Comparison of ENCODE assay signal across 9 cellular contexts in the genomic region with DNA sequence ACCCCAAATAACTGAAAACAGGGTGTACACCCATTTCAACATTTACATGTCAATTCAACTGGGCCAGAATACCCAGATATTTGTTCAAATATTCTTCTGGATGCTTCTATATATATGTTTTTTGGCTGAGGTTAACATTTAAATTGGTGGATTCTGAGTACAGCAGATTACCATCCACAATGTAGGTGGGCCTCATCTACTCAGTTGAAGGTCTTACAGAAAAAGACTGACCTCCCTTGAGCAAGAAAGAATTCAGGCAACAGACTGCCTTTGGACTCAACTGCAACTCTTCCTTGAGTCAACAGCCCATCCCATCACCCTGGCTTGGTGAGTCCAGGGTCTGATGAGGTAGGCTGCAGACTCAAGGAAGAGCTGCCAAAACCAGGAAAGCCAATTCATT.
"Had no signal": no experiment of that assay in that cellular context is flagged by ENCODE, and none has a peak within 500 bp of the region (broad histone marks: within the 10 kb centered on the region; RNA-seq: fewer than 3 reads in every experiment).

No MANE protein-coding gene starts in this region.

- H3K4me3 ChIP-seq: GM23248, HAP-1 had no signal

- H3K4me1 ChIP-seq: HAP-1 had no signal

- H3K27me3 Mint-ChIP-seq: IgD-negative memory B cell had no signal

- ATAC-seq: HCT116, HepG2 had no signal

- DNase-seq: GM23248, GOT3, H7, KG1 had no signal

- FAIRE-seq: HepG2 had no signal

- H3K36me3 ChIP-seq: HAP-1 had no signal

- H3K27ac Mint-ChIP-seq: IgD-negative memory B cell had no signal

- H3K4me3 Mint-ChIP-seq: IgD-negative memory B cell had no signal

- H3K27ac ChIP-seq: GM23248, HL-60 had no signal

- H2AFZ ChIP-seq: GM23248 had no signal

- H3K9ac ChIP-seq: GM23248 had no signal

- H3K9me3 ChIP-seq: HAP-1 had no signal
